25 cellular contexts compared by ENCODE assay signal in the genomic region with DNA sequence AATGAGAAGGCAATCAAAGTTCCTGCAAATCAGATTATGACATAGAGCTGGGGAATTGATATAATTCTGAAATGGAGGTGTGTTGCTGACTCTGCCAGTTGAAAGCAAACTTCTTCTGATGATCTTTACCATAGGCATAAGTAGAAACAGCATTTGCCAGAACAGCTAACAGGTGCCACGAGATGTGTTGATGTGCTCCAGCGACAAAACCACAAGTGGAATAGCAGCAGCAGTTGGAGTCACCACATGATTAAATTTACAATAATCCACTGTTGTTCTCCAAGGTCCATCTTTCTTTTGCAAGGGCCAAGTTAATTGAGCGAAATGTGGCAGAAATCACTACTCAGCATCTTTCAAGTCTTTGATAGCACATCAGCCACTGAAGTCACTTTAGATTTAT. TPM values are rescaled to one million over a fixed set of nuclear protein-coding genes. Genes with fewer than 3 reads are reported as not detected.
DNase-seq lines count a peak whose midpoint lies in the region; ATAC-seq, FAIRE-seq and TF ChIP-seq lines count a peak whose summit lies in the region.
"Had no signal": no experiment of that assay in that cellular context is flagged by ENCODE, and none has a peak within 500 bp of the region (broad histone marks: within the 10 kb centered on the region; RNA-seq: fewer than 3 reads in every experiment).

No MANE protein-coding gene starts in this region.

- H3K4me1 ChIP-seq in HepG2 (ENCODE audit: insufficient read depth, low read length) (peaks cover 10% of the 10 kb centered on the region; the same call in 1 of the 2 replicates), right lobe of liver (peaks cover 0 to 10% (median 0%) of the 10 kb centered on the region in 4 donors), mucosa of descending colon (ENCODE audit: low read depth) (no peaks in the 10 kb centered on the region)

- peaks cover 2% of the 10 kb centered on the region for H3K36me3 Mint-ChIP-seq in activated naive CD4-positive, alpha-beta T cell treated with anti-CD3 and anti-CD28 coated beads, Interleukin-2, amount 10 ng/mL, durations not matched to agents 7 days and 5 days
- H3K36me3 Mint-ChIP-seq: CD14-positive monocyte had no signal

- H3K4me3 ChIP-seq in HepG2 (replicated peaks in 1 of 3; ENCODE audit: insufficient read depth in 1 of 3, low read depth in 2 of 3, low read length in 3 of 3) = no peak overlapping the region
- no peak overlapping the region for H3K4me3 ChIP-seq in right lobe of liver
- no peak overlapping the region for H3K4me3 ChIP-seq in mucosa of descending colon
- H3K4me3 ChIP-seq: A549; BLaER1 treated with 17β-estradiol and CSF1 and Interleukin-3, amounts not matched to agents 10 nM and 100 nM; GM23248 had no signal

- no peaks in the 10 kb centered on the region for H3K36me3 ChIP-seq in HepG2 (replicated peaks in 1 of 2; ENCODE audit: control insufficient read depth in 1 of 2, insufficient read depth in 2 of 2, low read length in 2 of 2)
- no peaks in the 10 kb centered on the region for H3K36me3 ChIP-seq in right lobe of liver
- no peaks in the 10 kb centered on the region for H3K36me3 ChIP-seq in mucosa of descending colon (ENCODE audit: low read depth)
- H3K36me3 ChIP-seq: BE2C had no signal

- H3K4me2 ChIP-seq in HepG2 (ENCODE audit: low read depth, low read length) = no peak overlapping the region
- H3K4me2 ChIP-seq: A549; BLaER1 treated with 17β-estradiol and CSF1 and Interleukin-3, amounts not matched to agents 10 nM and 100 nM had no signal

- H3K4me1 Mint-ChIP-seq in activated naive CD4-positive, alpha-beta T cell treated with anti-CD3 and anti-CD28 coated beads, Interleukin-2, amount 10 ng/mL, durations not matched to agents 7 days and 5 days = peaks cover 25% of the 10 kb centered on the region

- FAIRE-seq in HepG2 (lab: Jason Lieb, UNC) = no peak
- FAIRE-seq: A549, D721Med, G401.6, GM19239, H1 had no signal

- ATAC-seq in HepG2 (no peak), right lobe of liver (no peak), mucosa of descending colon (no peak)
- ATAC-seq: A549, HCT116 had no signal

- WGBS in HepG2 (ENCODE audit: low lambda C conversion rate) = 86% methylated on average over 3 of the region's 3 CpGs
- WGBS in right lobe of liver (ENCODE audit: insufficient coverage, low coverage, low lambda C conversion rate, missing lambda C conversion rate) = 87% methylated on average over 3 of the region's 3 CpGs

- POLR2A ChIA-PET in HepG2 (lab: Yijun Ruan, JAX) = no interaction called here

- H3K9me3 ChIP-seq in HepG2 (ENCODE audit: low read length) (no peaks in the 10 kb centered on the region), right lobe of liver (no peaks in the 10 kb centered on the region), mucosa of descending colon (no peaks in the 10 kb centered on the region)
- H3K9me3 ChIP-seq: A549; BE2C; BLaER1 treated with 17β-estradiol and CSF1 and Interleukin-3, amounts not matched to agents 10 nM and 100 nM had no signal

- no peaks in the 10 kb centered on the region for H3K9me3 Mint-ChIP-seq in activated naive CD4-positive, alpha-beta T cell treated with anti-CD3 and anti-CD28 coated beads, Interleukin-2, amount 10 ng/mL, durations not matched to agents 7 days and 5 days
- H3K9me3 Mint-ChIP-seq: CD14-positive monocyte; CD4-positive, alpha-beta T cell; CD8-positive, alpha-beta memory T cell; H9 had no signal

- intact Hi-C loops in HepG2 (cut with micrococcal nuclease; ENCODE audit: unreplicated experiment) (no loop called here), right lobe of liver (cut with DNase I) (no loop called here), mucosa of descending colon (cut with DNase I, micrococcal nuclease) (no loop called here)

- CTCF ChIA-PET in HepG2 (lab: Yijun Ruan, JAX; ENCODE audit: low intra/inter-chr PET ratio, low total read pairs) = no interaction called here
- CTCF ChIA-PET in activated naive CD4-positive, alpha-beta T cell treated with anti-CD3 and anti-CD28 coated beads, Interleukin-2, amount 10 ng/mL, durations not matched to agents 7 days and 5 days (lab: Charles Lee) = no interaction called here

- H3K27me3 Mint-ChIP-seq in activated naive CD4-positive, alpha-beta T cell treated with anti-CD3 and anti-CD28 coated beads, Interleukin-2, amount 10 ng/mL, durations not matched to agents 7 days and 5 days = no peaks in the 10 kb centered on the region
- H3K27me3 Mint-ChIP-seq: CD4-positive, alpha-beta T cell had no signal

- DNase-seq in HepG2 (ENCODE audit: low spot score) (no peak), right lobe of liver (no peak), LHCN-M2 (ENCODE audit: low read depth) (peak; percentile 38), myocyte (ENCODE audit: low read depth) (peak; percentile 79), DMS79 treated with DMSO at 0.1 percent for 48 hours (lab: John Stamatoyannopoulos, UW) (no peak), mucosa of descending colon (no peak)
- no peak for DNase-seq in activated naive CD4-positive, alpha-beta T cell treated with anti-CD3 and anti-CD28 coated beads, Interleukin-2, amount 10 ng/mL, durations not matched to agents 7 days and 5 days
- DNase-seq: 8988T; ACHN; AML-193; BE2C; CD4-positive, alpha-beta T cell; CD8-positive, alpha-beta memory T cell; DMS 273 treated with DMSO at 0.1 percent for 48 hours; DMS79; GM23248; H9 had no signal

- H2AFZ ChIP-seq in HepG2 (ENCODE audit: low read length) = no peak overlapping the region
- H2AFZ ChIP-seq: GM23248 had no signal

- no peaks in the 10 kb centered on the region; a peak in 1 of 5 replicates for H3K27me3 ChIP-seq in HepG2 (ENCODE audit: control insufficient read depth in 1 of 2, insufficient read depth in 2 of 2, low read length in 2 of 2)
- no peaks in the 10 kb centered on the region for H3K27me3 ChIP-seq in right lobe of liver
- H3K27me3 ChIP-seq: BE2C; BLaER1 treated with 17β-estradiol and CSF1 and Interleukin-3, amounts not matched to agents 10 nM and 100 nM had no signal

- TF ChIP-seq POLR2A in HepG2 (IDR thresholded peaks at IDR 0.05; ENCODE audit: insufficient read depth in 1 of 2, low read depth in 2 of 2, low read length in 2 of 2) (no peak), right lobe of liver (IDR thresholded peaks at IDR 0.05) (no peak)

- TF ChIP-seq CTCF in HepG2 (CRISPR knock-in tag; IDR thresholded peaks at IDR 0.05) (no peak), right lobe of liver (IDR thresholded peaks at IDR 0.05) (no peak), mucosa of descending colon (IDR thresholded peaks at IDR 0.05) (no peak)

- in situ Hi-C loops in HepG2 (cut with HindIII; ENCODE audit: extremely low pct_ligation_motif_present, low pct_unique_long_range_greater_than_20kb) = no loop called here

- H4K20me1 ChIP-seq in HepG2 (ENCODE audit: insufficient read depth, low read length) = no peaks in the 10 kb centered on the region

- H3K27ac Mint-ChIP-seq in activated naive CD4-positive, alpha-beta T cell treated with anti-CD3 and anti-CD28 coated beads, Interleukin-2, amount 10 ng/mL, durations not matched to agents 7 days and 5 days = no peak overlapping the region
- H3K27ac Mint-ChIP-seq: CD14-positive monocyte; CD4-positive, alpha-beta T cell; CD8-positive, alpha-beta memory T cell; H9 had no signal

- no peak overlapping the region for H3K27ac ChIP-seq in HepG2 (ENCODE audit: extremely low read length, insufficient read depth, low read length)
- H3K27ac ChIP-seq in right lobe of liver = no peak overlapping the region
- H3K27ac ChIP-seq: A549; BLaER1 treated with 17β-estradiol and CSF1 and Interleukin-3, amounts not matched to agents 10 nM and 100 nM; GM23248 had no signal

- H3K4me3 Mint-ChIP-seq in activated naive CD4-positive, alpha-beta T cell treated with anti-CD3 and anti-CD28 coated beads, Interleukin-2, amount 10 ng/mL, durations not matched to agents 7 days and 5 days = no peak overlapping the region
- H3K4me3 Mint-ChIP-seq: CD14-positive monocyte; CD4-positive, alpha-beta T cell; H9 had no signal

- no peak for TF ChIP-seq RAD21 in HepG2 (CRISPR knock-in tag; IDR thresholded peaks at IDR 0.05)

- peaks cover 14% of the 10 kb centered on the region for H3K79me2 ChIP-seq in HepG2 (ENCODE audit: insufficient read depth, low read length)

- H3K9ac ChIP-seq in HepG2 (ENCODE audit: insufficient read depth, low read depth, low read length) = no peak overlapping the region
- H3K9ac ChIP-seq: BLaER1 treated with 17β-estradiol and CSF1 and Interleukin-3, amounts not matched to agents 10 nM and 100 nM; GM23248 had no signal

- BruUV-seq in HepG2 (replicated peaks; lab: Mats Ljungman, UMichigan) = no TSS peak

- TF ChIP-seq EP300 in HepG2 (IDR thresholded peaks at IDR 0.05; ENCODE audit: low read depth in 2 of 2, low read length in 2 of 2) = no peak
- TF ChIP-seq EP300 in HepG2 (CRISPR knock-in tag; IDR thresholded peaks at IDR 0.05; ENCODE audit: borderline replicate concordance) = no peak

RNA-seq across cellular contexts. Expression of a gene that starts 3.7 kb away (rescaled TPM):
- 333 and 380 TPM in 2 replicates for total RNA-seq in HepG2 (2016; rRNA removed; fragmentation: Illumina TruSeq; extraction: Trizol)
- total RNA-seq in HepG2 (2016; cell fraction: cytosol; rRNA removed; fragmentation: Illumina TruSeq; extraction: Trizol; ENCODE audit: low read depth) = 121 and 143 TPM in 2 replicates
- 343 and 392 TPM in 2 replicates for total RNA-seq in HepG2 (2016; cell fraction: insoluble cytoplasmic fraction; rRNA removed; fragmentation: Illumina TruSeq; extraction: Trizol)
- total RNA-seq in HepG2 (2016; cell fraction: membrane; rRNA removed; fragmentation: Illumina TruSeq; extraction: Trizol) = 256 and 315 TPM in 2 replicates
- total RNA-seq in HepG2 (2016; cell fraction: nucleus; rRNA removed; fragmentation: Illumina TruSeq; extraction: Trizol) = 254 and 288 TPM in 2 replicates
- 154 and 208 TPM in 2 replicates for polyA plus RNA-seq in HepG2 (2011; rRNA removed)
- 163 and 212 TPM in 2 replicates for polyA plus RNA-seq in HepG2 (2011; cell fraction: cytosol; rRNA removed)
- 33.1 and 47.3 TPM in 2 replicates for polyA plus RNA-seq in HepG2 (2011; cell fraction: nucleus; rRNA removed)
- 199 and 259 TPM in 2 replicates for polyA plus RNA-seq in HepG2 (2012)
- polyA plus RNA-seq in HepG2 (2016; cell fraction: cytosol; fragmentation: Illumina TruSeq; extraction: Trizol; ENCODE audit: low read depth) = 142 and 149 TPM in 2 replicates
- 315 and 338 TPM in 2 replicates for polyA plus RNA-seq in HepG2 (2016; cell fraction: insoluble cytoplasmic fraction; fragmentation: Illumina TruSeq; extraction: Trizol; ENCODE audit: low read depth)
- polyA plus RNA-seq in HepG2 (2016; cell fraction: membrane; fragmentation: Illumina TruSeq; extraction: Trizol; ENCODE audit: low read depth) = 251 and 286 TPM in 2 replicates
- 388 and 412 TPM in 2 replicates for polyA plus RNA-seq in HepG2 (2016; cell fraction: nucleus; fragmentation: Illumina TruSeq; extraction: Trizol; ENCODE audit: insufficient read depth, low read depth)
- 41.7 and 105 TPM in 2 replicates for polyA minus RNA-seq in HepG2 (2011; rRNA and poly(A)+ RNA removed; ENCODE audit: low replicate concordance)
- 63.8 and 74.6 TPM in 2 replicates for polyA minus RNA-seq in HepG2 (2011; cell fraction: cytosol; rRNA and poly(A)+ RNA removed)
- 65.8 and 71.9 TPM in 2 replicates for polyA minus RNA-seq in HepG2 (2011; cell fraction: nucleus; rRNA and poly(A)+ RNA removed)
- 10 to 100 TPM; 66.8 to 86.4 (median 76.9) TPM for total RNA-seq in right lobe of liver
- total RNA-seq in LHCN-M2 (2014; rRNA removed) = 179 and 240 TPM in 2 replicates
- polyA plus RNA-seq in LHCN-M2 (2012) = 180 TPM
- total RNA-seq in myocyte = 316 and 361 TPM in 2 replicates
- 303 TPM for polyA plus RNA-seq in myocyte (2012)
- 10 to 100 TPM; 48.7 to 75.0 (median 51.5) TPM for total RNA-seq in mucosa of descending colon

RNA-seq across cellular contexts. Expression of a gene that starts 26.3 kb away (rescaled TPM):
- total RNA-seq in HepG2 (2016; rRNA removed; fragmentation: Illumina TruSeq; extraction: Trizol) (2,235 and 2,856 TPM in 2 replicates), right lobe of liver (100 to 1,000 TPM; 357 to 441 (median 411) TPM), LHCN-M2 (2014; rRNA removed) (477 and 561 TPM in 2 replicates), myocyte (480 and 520 TPM in 2 replicates), mucosa of descending colon (100 to 1,000 TPM; 835 to 932 (median 883) TPM)
- 2,630 and 3,095 TPM in 2 replicates for total RNA-seq in HepG2 (2016; cell fraction: cytosol; rRNA removed; fragmentation: Illumina TruSeq; extraction: Trizol; ENCODE audit: low read depth)
- 2,179 and 2,938 TPM in 2 replicates for total RNA-seq in HepG2 (2016; cell fraction: insoluble cytoplasmic fraction; rRNA removed; fragmentation: Illumina TruSeq; extraction: Trizol)
- 4,880 and 5,080 TPM in 2 replicates for total RNA-seq in HepG2 (2016; cell fraction: membrane; rRNA removed; fragmentation: Illumina TruSeq; extraction: Trizol)
- total RNA-seq in HepG2 (2016; cell fraction: nucleus; rRNA removed; fragmentation: Illumina TruSeq; extraction: Trizol) = 799 and 871 TPM in 2 replicates
- polyA plus RNA-seq in HepG2 (2011; rRNA removed) = 3,557 and 3,985 TPM in 2 replicates
- polyA plus RNA-seq in HepG2 (2011; cell fraction: cytosol; rRNA removed) = 2,841 and 4,585 TPM in 2 replicates
- polyA plus RNA-seq in HepG2 (2011; cell fraction: nucleus; rRNA removed) = 448 and 610 TPM in 2 replicates
- 3,204 and 4,054 TPM in 2 replicates for polyA plus RNA-seq in HepG2 (2012)
- 3,081 and 3,281 TPM in 2 replicates for polyA plus RNA-seq in HepG2 (2016; cell fraction: cytosol; fragmentation: Illumina TruSeq; extraction: Trizol; ENCODE audit: low read depth)
- polyA plus RNA-seq in HepG2 (2016; cell fraction: insoluble cytoplasmic fraction; fragmentation: Illumina TruSeq; extraction: Trizol; ENCODE audit: low read depth) = 2,133 and 2,342 TPM in 2 replicates
- polyA plus RNA-seq in HepG2 (2016; cell fraction: membrane; fragmentation: Illumina TruSeq; extraction: Trizol; ENCODE audit: low read depth) = 3,729 and 3,848 TPM in 2 replicates
- 1,116 and 1,136 TPM in 2 replicates for polyA plus RNA-seq in HepG2 (2016; cell fraction: nucleus; fragmentation: Illumina TruSeq; extraction: Trizol; ENCODE audit: insufficient read depth, low read depth)
- 277 and 300 TPM in 2 replicates for polyA minus RNA-seq in HepG2 (2011; rRNA and poly(A)+ RNA removed; ENCODE audit: low replicate concordance)
- polyA minus RNA-seq in HepG2 (2011; cell fraction: cytosol; rRNA and poly(A)+ RNA removed) = 147 and 160 TPM in 2 replicates
- 177 and 232 TPM in 2 replicates for polyA minus RNA-seq in HepG2 (2011; cell fraction: nucleus; rRNA and poly(A)+ RNA removed)
- polyA plus RNA-seq in LHCN-M2 (2012) = 1,870 TPM
- polyA plus RNA-seq in myocyte (2012) = 1,448 TPM

Comparison
In these comparisons a context has a peak if more than half of its experiments do, and no peak if none do; other contexts are left out.
1. DNase-seq: peak in LHCN-M2 (single experiment) and myocyte (single experiment); none in HepG2 (single experiment), right lobe of liver (0 of 3), activated naive CD4-positive, alpha-beta T cell treated with anti-CD3 and anti-CD28 coated beads, Interleukin-2, amount 10 ng/mL, durations not matched to agents 7 days and 5 days (single experiment), DMS79 treated with DMSO at 0.1 percent for 48 hours (single experiment) and mucosa of descending colon (0 of 3).